24 cellular contexts compared by ENCODE assay signal in the genomic region with DNA sequence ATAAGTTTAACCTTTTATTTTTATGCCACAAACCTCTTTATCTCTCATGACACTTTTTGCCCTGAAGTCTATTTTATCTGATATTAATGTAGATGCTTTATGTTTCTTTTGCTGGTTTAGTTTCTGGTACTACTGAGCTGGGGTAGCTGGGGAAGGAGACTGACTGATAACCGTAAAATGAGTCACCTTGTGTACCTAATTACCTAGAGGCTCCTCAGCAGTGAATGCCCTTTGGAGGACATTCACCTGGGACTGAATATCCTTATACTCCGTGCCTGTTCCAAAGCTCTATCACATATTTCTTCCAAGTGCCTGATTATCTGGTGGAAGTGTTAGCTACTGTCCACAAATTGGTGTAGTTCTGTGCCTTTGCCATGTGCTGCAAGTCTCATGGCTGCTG. TPM values are rescaled to one million over a fixed set of nuclear protein-coding genes. Genes with fewer than 3 reads are reported as not detected.
DNase-seq lines count a peak whose midpoint lies in the region; ATAC-seq, FAIRE-seq and TF ChIP-seq lines count a peak whose summit lies in the region.
"Had no signal": no experiment of that assay in that cellular context is flagged by ENCODE, and none has a peak within 500 bp of the region (broad histone marks: within the 10 kb centered on the region; RNA-seq: fewer than 3 reads in every experiment).

No MANE protein-coding gene starts in this region.

- no peak overlapping the region for H3K4me3 ChIP-seq in breast epithelium
- H3K4me3 ChIP-seq in hepatocyte: no peak overlapping the region
- H3K4me3 ChIP-seq: GM23248 had no signal

- CTCF ChIA-PET in MCF 10A (lab: Yijun Ruan, JAX): interaction anchor here (0.7 to 1.0 kb wide), 3 partner anchors 33 to 202 kb away, joined by 3 to 4 read pairs (median 3); no protein-coding TSS in a partner anchor

- DNase-seq in MCF 10A (ENCODE audit: unreplicated experiment): peak; percentile 3
- DNase-seq in breast epithelium (ENCODE audit: low spot score in 2 of 2): no peak
- peak; percentile 32 for DNase-seq in hepatocyte (ENCODE audit: low spot score)
- DNase-seq in urothelium cell line (ENCODE audit: low spot score): no peak
- DNase-seq in NAMALWA (ENCODE audit: low spot score): no peak
- no peak for DNase-seq in activated naive CD4-positive, alpha-beta T cell treated with anti-CD3 and anti-CD28 coated beads, Interleukin-2, amount 50 U/mL, for 16 hours
- no peak for DNase-seq in mesenteric fat pad (ENCODE audit: low spot score)
- DNase-seq: EL, GF-D8, GM23248, H9, Kasumi-1, MM.1S, NCI-H1092, NCI-H1436, NCI-H187 treated with DMSO at 0.1 percent for 48 hours, NCI-H2107, NCI-H345, NCI-H524, NCI-H82, Right ventricle myocardium superior had no signal

- intact Hi-C loops in MCF 10A (cut with micrococcal nuclease) (no loop called here), breast epithelium (cut with DNase I; ENCODE audit: low total_unique reads) (no loop called here)

- no peaks in the 10 kb centered on the region for H3K79me2 ChIP-seq in hepatocyte

- H3K36me3 Mint-ChIP-seq in MCF 10A (ENCODE audit: insufficient read depth, unreplicated experiment): no peaks in the 10 kb centered on the region
- no peaks in the 10 kb centered on the region for H3K36me3 Mint-ChIP-seq in activated T-helper 17 cell treated with anti-CD3 and anti-CD28 coated beads, Interleukin-2, amount 50 U/mL, for 72 hours (ENCODE audit: low read depth)
- H3K36me3 Mint-ChIP-seq: CD14-positive monocyte had no signal

- H3K9me3 ChIP-seq in breast epithelium (peaks cover 16 to 36% of the 10 kb centered on the region in 2 donors), hepatocyte (ENCODE audit: low read depth) (peaks cover 12% of the 10 kb centered on the region)

- FAIRE-seq in urothelium cell line (lab: Jason Lieb, UNC): peak; percentile 79
- FAIRE-seq: RCC 7860 had no signal

- peak; percentile 60 for ATAC-seq in activated T-helper 17 cell treated with anti-CD3 and anti-CD28 coated beads, Interleukin-2, amount 50 U/mL, for 72 hours (replicated peaks)

- no peak overlapping the region for H3K27ac ChIP-seq in breast epithelium
- no peak overlapping the region for H3K27ac ChIP-seq in hepatocyte
- H3K27ac ChIP-seq: GM23248 had no signal

- no peaks in the 10 kb centered on the region for H3K9me2 ChIP-seq in hepatocyte (replicated peaks; ENCODE audit: insufficient read depth)

- H3K36me3 ChIP-seq in breast epithelium: no peaks in the 10 kb centered on the region
- no peaks in the 10 kb centered on the region for H3K36me3 ChIP-seq in hepatocyte (replicated peaks; ENCODE audit: insufficient read depth, low read depth)

- H3K4me1 ChIP-seq in breast epithelium (no peaks in the 10 kb centered on the region), hepatocyte (ENCODE audit: insufficient read depth) (no peaks in the 10 kb centered on the region)

- H3K27me3 ChIP-seq in breast epithelium (no peaks in the 10 kb centered on the region), hepatocyte (no peaks in the 10 kb centered on the region)

- H3K4me3 Mint-ChIP-seq in MCF 10A (ENCODE audit: unreplicated experiment): no peak overlapping the region
- no peak overlapping the region for H3K4me3 Mint-ChIP-seq in activated T-helper 17 cell treated with anti-CD3 and anti-CD28 coated beads, Interleukin-2, amount 50 U/mL, for 72 hours
- H3K4me3 Mint-ChIP-seq: CD14-positive monocyte, H9 had no signal

- H3K27ac Mint-ChIP-seq in MCF 10A (ENCODE audit: low read depth, unreplicated experiment): no peak overlapping the region
- no peak overlapping the region for H3K27ac Mint-ChIP-seq in activated T-helper 17 cell treated with anti-CD3 and anti-CD28 coated beads, Interleukin-2, amount 50 U/mL, for 72 hours
- H3K27ac Mint-ChIP-seq: CD14-positive monocyte, H9 had no signal

- no TSS peak for BruUV-seq in MCF 10A (replicated peaks; lab: Mats Ljungman, UMichigan)

- no peak overlapping the region for H3K4me2 ChIP-seq in hepatocyte

- no peak for TF ChIP-seq CTCF in MCF 10A (IDR thresholded peaks at IDR 0.05; ENCODE audit: unreplicated experiment)
- TF ChIP-seq CTCF in breast epithelium (IDR thresholded peaks at IDR 0.05): no peak
- no peak for TF ChIP-seq CTCF in hepatocyte (IDR thresholded peaks at IDR 0.05; ENCODE audit: poor library complexity)

- H4K20me1 ChIP-seq in hepatocyte (ENCODE audit: insufficient read depth, poor library complexity, severe bottlenecking): no peaks in the 10 kb centered on the region

- H3K27me3 Mint-ChIP-seq in MCF 10A (ENCODE audit: insufficient read depth, unreplicated experiment): no peaks in the 10 kb centered on the region
- no peaks in the 10 kb centered on the region for H3K27me3 Mint-ChIP-seq in activated T-helper 17 cell treated with anti-CD3 and anti-CD28 coated beads, Interleukin-2, amount 50 U/mL, for 72 hours

- POLR2A ChIA-PET in MCF 10A (lab: Yijun Ruan, JAX): interaction anchor here (1.0 to 3.5 kb wide), 2 partner anchors 13 to 30 kb away, joined by 3 to 21 read pairs; partner anchors contain the start of gene ATL1

- H3K9me3 Mint-ChIP-seq in MCF 10A (ENCODE audit: unreplicated experiment): peaks cover 14% of the 10 kb centered on the region
- peaks cover 13% of the 10 kb centered on the region for H3K9me3 Mint-ChIP-seq in activated T-helper 17 cell treated with anti-CD3 and anti-CD28 coated beads, Interleukin-2, amount 50 U/mL, for 72 hours

- H2AFZ ChIP-seq in hepatocyte: no peak overlapping the region
- H2AFZ ChIP-seq: GM23248 had no signal

- no peak for TF ChIP-seq POLR2A in breast epithelium (IDR thresholded peaks at IDR 0.05)

- peaks cover 11% of the 10 kb centered on the region for H3K4me1 Mint-ChIP-seq in MCF 10A (ENCODE audit: insufficient read depth, unreplicated experiment)
- H3K4me1 Mint-ChIP-seq in activated T-helper 17 cell treated with anti-CD3 and anti-CD28 coated beads, Interleukin-2, amount 50 U/mL, for 72 hours: no peaks in the 10 kb centered on the region

- WGBS in hepatocyte (ENCODE audit: low lambda C conversion rate, missing lambda C conversion rate): 48% methylated on average over 2 of the region's 2 CpGs

RNA-seq across cellular contexts. Expression of gene ATL1, which starts 13.9 kb away (rescaled TPM):
- total RNA-seq in MCF 10A (2022): 3.2 and 3.3 TPM in 2 replicates
- total RNA-seq in breast epithelium: 10 to 100 TPM; 10.4 to 23.7 (median 22.0) TPM
- total RNA-seq in activated T-helper 17 cell treated with anti-CD3 and anti-CD28 coated beads, Interleukin-2, amount 50 U/mL, for 72 hours: 1 to 10 TPM; 1.4 to 1.8 TPM
- 5.1 and 6.0 TPM in 2 replicates for total RNA-seq in hepatocyte
- 4.3 and 4.7 TPM in 2 replicates for polyA plus RNA-seq in hepatocyte
- 3.6 TPM for total RNA-seq in mesenteric fat pad

RNA-seq across cellular contexts. Expression of gene MAP4K5, which starts 41.5 kb away (rescaled TPM):
- 43.8 and 45.7 TPM in 2 replicates for total RNA-seq in MCF 10A (2022)
- total RNA-seq in breast epithelium: 100 to 1,000 TPM; 108 to 165 (median 119) TPM
- total RNA-seq in activated T-helper 17 cell treated with anti-CD3 and anti-CD28 coated beads, Interleukin-2, amount 50 U/mL, for 72 hours: 10 to 100 TPM; 17.9 to 22.3 TPM
- total RNA-seq in hepatocyte: 92.4 and 98.6 TPM in 2 replicates
- polyA plus RNA-seq in hepatocyte: 41.0 and 49.7 TPM in 2 replicates
- 52.6 TPM for total RNA-seq in mesenteric fat pad

Comparison
In these comparisons a context has a peak if more than half of its experiments do, and no peak if none do; other contexts are left out.
1. DNase-seq: peak in MCF 10A (single experiment) and hepatocyte (single experiment); none in breast epithelium (0 of 2), urothelium cell line (single experiment), NAMALWA (single experiment), activated naive CD4-positive, alpha-beta T cell treated with anti-CD3 and anti-CD28 coated beads, Interleukin-2, amount 50 U/mL, for 16 hours (single experiment) and mesenteric fat pad (single experiment).